Comparison of ENCODE assay signal across 18 cellular contexts in the genomic region with DNA sequence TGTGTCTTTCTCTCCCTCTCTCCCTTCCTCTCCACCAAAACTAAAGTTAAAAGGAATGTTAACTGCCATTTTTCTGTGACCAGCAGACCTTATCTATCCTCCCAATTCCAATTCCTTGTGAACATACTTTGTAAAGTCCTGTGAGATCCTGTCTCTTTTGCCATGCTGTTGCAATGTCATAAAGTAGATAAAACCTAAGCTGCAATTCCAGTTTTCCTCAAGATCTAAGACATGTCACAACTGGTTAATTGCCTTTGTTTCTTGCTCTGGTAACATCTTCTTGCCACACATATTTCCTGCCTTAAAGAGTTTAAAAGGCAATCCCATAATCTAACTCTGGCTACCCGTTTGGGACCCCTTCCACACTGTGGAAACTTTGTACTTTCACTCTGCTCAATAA.
DNase-seq lines count a peak whose midpoint lies in the region; ATAC-seq, FAIRE-seq and TF ChIP-seq lines count a peak whose summit lies in the region.
"Had no signal": no experiment of that assay in that cellular context is flagged by ENCODE, and none has a peak within 500 bp of the region (broad histone marks: within the 10 kb centered on the region; RNA-seq: fewer than 3 reads in every experiment).

No MANE protein-coding gene starts in this region.

- ATAC-seq in stimulated activated naive B cell treated with anti-CD40 and anti-IgM and Interleukin-4, amounts not matched to agents 10 μg/mL and 1 μg/mL and 100 μg/mL, for 72 hours (replicated peaks): no peak
- no peak for ATAC-seq in natural killer cell
- ATAC-seq: GM23338, HCT116 had no signal

- H3F3A ChIP-seq in smooth muscle cell (ENCODE audit: low read depth): no peaks in the 10 kb centered on the region

- H3K36me3 ChIP-seq in keratinocyte (ENCODE audit: control insufficient read depth in 2 of 2, extremely low read depth in 1 of 2, insufficient read depth in 2 of 2, low read length in 2 of 2) (no peaks in the 10 kb centered on the region), smooth muscle cell (ENCODE audit: low read depth) (no peaks in the 10 kb centered on the region)

- peak; percentile 69 for FAIRE-seq in keratinocyte (lab: Jason Lieb, UNC)
- FAIRE-seq: G401.6, GM12892, GM19239 had no signal

- H4K20me1 ChIP-seq in keratinocyte (ENCODE audit: control insufficient read depth, extremely low read depth, insufficient read depth, low read length): no peaks in the 10 kb centered on the region
- H4K20me1 ChIP-seq in smooth muscle cell (ENCODE audit: low read depth): no peaks in the 10 kb centered on the region

- no peaks in the 10 kb centered on the region for H3K9me3 ChIP-seq in keratinocyte (ENCODE audit: control insufficient read depth, low read depth, low read length)
- no peaks in the 10 kb centered on the region for H3K9me3 ChIP-seq in smooth muscle cell (replicated peaks; ENCODE audit: low read depth)

- peaks cover 5% of the 10 kb centered on the region in 2 donors for H3K36me3 Mint-ChIP-seq in stimulated activated naive B cell treated with anti-CD40 and anti-IgM and Interleukin-4, amounts not matched to agents 10 μg/mL and 1 μg/mL and 100 μg/mL, for 72 hours
- H3K36me3 Mint-ChIP-seq in natural killer cell: peaks cover 13% of the 10 kb centered on the region
- H3K36me3 Mint-ChIP-seq: CD4-positive, alpha-beta memory T cell had no signal

- H3K9ac ChIP-seq in keratinocyte (ENCODE audit: control insufficient read depth, extremely low read depth, insufficient read depth, low read length): no peak overlapping the region
- no peak overlapping the region for H3K9ac ChIP-seq in smooth muscle cell (ENCODE audit: low read depth)

- no peak overlapping the region for H3K4me3 ChIP-seq in epithelial cell of esophagus (ENCODE audit: low read length)
- H3K4me3 ChIP-seq in keratinocyte (ENCODE audit: control insufficient read depth in 2 of 3, extremely low read depth in 1 of 3, insufficient read depth in 2 of 3, low read depth in 1 of 3, low read length in 3 of 3): peak overlapping the region in 1 of 3 experiments; percentile 18
- H3K4me3 ChIP-seq in smooth muscle cell: no peak overlapping the region
- H3K4me3 ChIP-seq: GM23338 had no signal

- DNase-seq in epithelial cell of esophagus (ENCODE audit: low read depth) (peak; percentile 81), keratinocyte (ENCODE audit: low read depth, low spot score) (no peak), smooth muscle cell (lab: John Stamatoyannopoulos, UW; ENCODE audit: unreplicated experiment) (no peak), natural killer cell (no peak)
- DNase-seq in stimulated activated naive B cell treated with anti-CD40 and anti-IgM and Interleukin-4, amounts not matched to agents 10 μg/mL and 1 μg/mL and 100 μg/mL, for 72 hours: no peak
- DNase-seq in activated T-cell treated with anti-CD3 and anti-CD28 coated beads, Interleukin-2, amount 50 U/mL, for 1 hour: no peak
- DNase-seq: C1 segment of cervical spinal cord; CD4-positive, alpha-beta memory T cell; COR-L47; DMS153; DND-41; H9 had no signal

- dilution Hi-C loops in keratinocyte (cut with MboI; ENCODE audit: extremely low pct_ligation_motif_present, low sequenced_read_pairs): no loop called here

- no peaks in the 10 kb centered on the region for H3K9me1 ChIP-seq in keratinocyte (ENCODE audit: control insufficient read depth, extremely low read depth, insufficient read depth, low read length)

- no peak overlapping the region for H3K27ac Mint-ChIP-seq in stimulated activated naive B cell treated with anti-CD40 and anti-IgM and Interleukin-4, amounts not matched to agents 10 μg/mL and 1 μg/mL and 100 μg/mL, for 72 hours
- no peak overlapping the region for H3K27ac Mint-ChIP-seq in natural killer cell
- H3K27ac Mint-ChIP-seq: CD4-positive, alpha-beta memory T cell; GM23338; H9 had no signal

- 4% methylated on average over 1 of the region's 1 CpG for WGBS in smooth muscle cell (ENCODE audit: low lambda C conversion rate)

- H3K4me1 Mint-ChIP-seq in stimulated activated naive B cell treated with anti-CD40 and anti-IgM and Interleukin-4, amounts not matched to agents 10 μg/mL and 1 μg/mL and 100 μg/mL, for 72 hours: no peaks in the 10 kb centered on the region
- no peaks in the 10 kb centered on the region for H3K4me1 Mint-ChIP-seq in natural killer cell
- H3K4me1 Mint-ChIP-seq: CD4-positive, alpha-beta memory T cell had no signal

- H3K4me1 ChIP-seq in keratinocyte (ENCODE audit: control insufficient read depth, extremely low read depth, insufficient read depth, low read length) (peaks cover 11% of the 10 kb centered on the region), smooth muscle cell (ENCODE audit: low read depth) (no peaks in the 10 kb centered on the region)

- H3K27ac ChIP-seq in VCaP (peak overlapping the region; percentile 67), keratinocyte (ENCODE audit: control insufficient read depth, insufficient read depth, low read length) (peak overlapping the region; percentile 18), smooth muscle cell (ENCODE audit: low read depth) (no peak overlapping the region)

- no peaks in the 10 kb centered on the region for H3K27me3 Mint-ChIP-seq in stimulated activated naive B cell treated with anti-CD40 and anti-IgM and Interleukin-4, amounts not matched to agents 10 μg/mL and 1 μg/mL and 100 μg/mL, for 72 hours
- no peaks in the 10 kb centered on the region for H3K27me3 Mint-ChIP-seq in natural killer cell (ENCODE audit: low read depth in 2 of 2)
- H3K27me3 Mint-ChIP-seq: CD4-positive, alpha-beta memory T cell had no signal

- intact Hi-C loops in natural killer cell (cut with micrococcal nuclease): no loop called here

- no peak overlapping the region for H3K4me3 Mint-ChIP-seq in stimulated activated naive B cell treated with anti-CD40 and anti-IgM and Interleukin-4, amounts not matched to agents 10 μg/mL and 1 μg/mL and 100 μg/mL, for 72 hours
- H3K4me3 Mint-ChIP-seq in natural killer cell: no peak overlapping the region
- H3K4me3 Mint-ChIP-seq: CD4-positive, alpha-beta memory T cell; GM23338; H9 had no signal

- H2AFZ ChIP-seq in keratinocyte (ENCODE audit: control insufficient read depth, low read length) (peak overlapping the region; percentile 76), smooth muscle cell (ENCODE audit: low read depth) (peak overlapping the region; percentile 51)
- H2AFZ ChIP-seq: GM23338 had no signal

- H3K4me2 ChIP-seq in keratinocyte (ENCODE audit: control insufficient read depth, extremely low read depth, insufficient read depth, low read depth, low read length) (peak overlapping the region; percentile 34), smooth muscle cell (peak overlapping the region; percentile 52)
- H3K4me2 ChIP-seq: GM23338 had no signal

- peaks cover 22 to 28% of the 10 kb centered on the region in 2 donors for H3K9me3 Mint-ChIP-seq in stimulated activated naive B cell treated with anti-CD40 and anti-IgM and Interleukin-4, amounts not matched to agents 10 μg/mL and 1 μg/mL and 100 μg/mL, for 72 hours
- H3K9me3 Mint-ChIP-seq in natural killer cell: peaks cover 22 to 40% of the 10 kb centered on the region in 2 donors

- H3K27me3 ChIP-seq in keratinocyte (ENCODE audit: control insufficient read depth, extremely low read depth, insufficient read depth, low read length) (no peaks in the 10 kb centered on the region), smooth muscle cell (ENCODE audit: low read depth) (no peaks in the 10 kb centered on the region)

- no peak for TF ChIP-seq CTCF in VCaP (conservative IDR thresholded peaks at IDR 0.05)
- TF ChIP-seq CTCF in epithelial cell of esophagus (IDR thresholded peaks at IDR 0.05; ENCODE audit: insufficient read depth, low read depth, low read length, missing control alignments): no peak
- TF ChIP-seq CTCF in keratinocyte (optimal IDR thresholded peaks at IDR 0.05 in 1 of 3, IDR thresholded peaks at IDR 0.05 in 1 of 3, conservative IDR thresholded peaks at IDR 0.05 in 1 of 3; ENCODE audit: extremely low read depth in 1 of 3, insufficient read depth in 2 of 3, low read length in 3 of 3): no peak
- no peak for TF ChIP-seq CTCF in smooth muscle cell (IDR thresholded peaks at IDR 0.05; ENCODE audit: borderline replicate concordance, insufficient read depth, poor library complexity, severe bottlenecking)
- TF ChIP-seq CTCF in natural killer cell (IDR thresholded peaks at IDR 0.05): no peak

- H3K79me2 ChIP-seq in keratinocyte (ENCODE audit: control insufficient read depth, insufficient read depth, low read length): no peaks in the 10 kb centered on the region
- no peaks in the 10 kb centered on the region for H3K79me2 ChIP-seq in smooth muscle cell (ENCODE audit: low read depth)
